In genomic region chr4:114691865-114692264, GRCh38 we compare ENCODE assay signal across 14 cellular contexts.
DNase-seq lines count a peak whose midpoint lies in the region; ATAC-seq and TF ChIP-seq lines count a peak whose summit lies in the region.
"Had no signal": no experiment of that assay in that cellular context is flagged by ENCODE, and none has a peak within 500 bp of the region (broad histone marks: within the 10 kb centered on the region; RNA-seq: fewer than 3 reads in every experiment).

No MANE protein-coding gene starts in this region.

- H4K20me1 ChIP-seq in osteoblast (ENCODE audit: insufficient read depth, low read length) = no peaks in the 10 kb centered on the region

- no peaks in the 10 kb centered on the region for H3K79me2 ChIP-seq in osteoblast (ENCODE audit: insufficient read depth, low read length)

- no peaks in the 10 kb centered on the region for H3K9me3 ChIP-seq in osteoblast (ENCODE audit: low read depth, low read length)

- no peak overlapping the region for H2AFZ ChIP-seq in osteoblast (ENCODE audit: low read length)

- DNase-seq in HuH-7.5 (ENCODE audit: low spot score) (no peak), dedifferentiated amniotic fluid mesenchymal stem cell (ENCODE audit: extremely low spot score) (no peak), osteoblast (ENCODE audit: insufficient read length, low spot score, missing footprints) (no peak), amygdala (lab: John Stamatoyannopoulos, UW) (no peak)
- DNase-seq: HCEC 1CT, naive B cell, NCI-H345, small intestine had no signal

- peak; percentile 89 for ATAC-seq in GM18499 (IDR thresholded peaks at IDR 0.05; ENCODE audit: insufficient read depth, unreplicated experiment)
- ATAC-seq in GM19438 (IDR thresholded peaks at IDR 0.05; ENCODE audit: low read depth, unreplicated experiment) = peak; percentile 87
- peak; percentile 96 for ATAC-seq in HG02798 (IDR thresholded peaks at IDR 0.05; ENCODE audit: poor library complexity, unreplicated experiment)
- ATAC-seq in HG03457 (IDR thresholded peaks at IDR 0.05; ENCODE audit: unreplicated experiment) = peak; percentile 86
- ATAC-seq: esophagus mucosa, Right ventricle myocardium inferior had no signal

- no peaks in the 10 kb centered on the region for H3K36me3 ChIP-seq in osteoblast (ENCODE audit: insufficient read depth, low read length)

- H3K27me3 ChIP-seq in osteoblast (ENCODE audit: insufficient read depth, low read length) = no peaks in the 10 kb centered on the region

- no peaks in the 10 kb centered on the region for H3K4me1 ChIP-seq in osteoblast (ENCODE audit: insufficient read depth, low read length)

- no peak overlapping the region for H3K4me3 ChIP-seq in osteoblast (ENCODE audit: insufficient read depth, low read length)

- no peak overlapping the region for H3K4me2 ChIP-seq in osteoblast (ENCODE audit: insufficient read depth, low read length)

- no peak overlapping the region for H3K27ac ChIP-seq in osteoblast (ENCODE audit: low read depth, low read length)

- TF ChIP-seq CTCF in osteoblast (IDR thresholded peaks at IDR 0.05; ENCODE audit: extremely low read depth, low read depth, low read length) = no peak
